ENCODE assay signal across 17 cellular contexts in genomic region chr4:6338175-6338950, GRCh38.
DNase-seq lines count a peak whose midpoint lies in the region; ATAC-seq, FAIRE-seq and TF ChIP-seq lines count a peak whose summit lies in the region.
"Had no signal": no experiment of that assay in that cellular context is flagged by ENCODE, and none has a peak within 500 bp of the region (broad histone marks: within the 10 kb centered on the region; RNA-seq: fewer than 3 reads in every experiment).

No MANE protein-coding gene starts in this region.

- H3K4me1 ChIP-seq in BLaER1 = peaks cover 71% of the 10 kb centered on the region
- peaks cover 10% of the 10 kb centered on the region for H3K4me1 ChIP-seq in CD8-positive, alpha-beta memory T cell (ENCODE audit: insufficient read depth, low read length)
- H3K4me1 ChIP-seq in kidney (ENCODE audit: control insufficient read depth in 1 of 2, insufficient read depth in 1 of 2, low read depth in 1 of 2, low read length in 2 of 2) = no peaks in the 10 kb centered on the region
- H3K4me1 ChIP-seq: adrenal gland had no signal

- H3K4me3 ChIP-seq in BLaER1 = 0 out of 2 replicates have a peak overlapping the region, but pooled peaks have one; percentile 3
- no peak overlapping the region for H3K4me3 ChIP-seq in CD8-positive, alpha-beta memory T cell (ENCODE audit: low read length)
- H3K4me3 ChIP-seq in kidney (ENCODE audit: low read length in 2 of 2) = no peak overlapping the region
- H3K4me3 ChIP-seq: adrenal gland, right atrium auricular region had no signal

- H3K4me2 ChIP-seq in BLaER1 = peak overlapping the region; percentile 91

- peak overlapping the region in 5 of 8 donors; percentile 28 to 72 (median 68) for H3K27ac Mint-ChIP-seq in CD8-positive, alpha-beta memory T cell
- peak overlapping the region; percentile 15 for H3K27ac Mint-ChIP-seq in T-helper 1 cell treated with Interleukin-12 subunit alpha and Interleukin-12 subunit beta and Interleukin-4 antibody, amounts not matched to agents 30 μg/mL and 1 μg/mL, for 36 hours
- H3K27ac Mint-ChIP-seq: nephron progenitor cell had no signal

- H3K27ac ChIP-seq in BLaER1 = peak overlapping the region; percentile 18
- H3K27ac ChIP-seq in CD8-positive, alpha-beta memory T cell (ENCODE audit: low read depth, low read length) = no peak overlapping the region
- H3K27ac ChIP-seq in kidney (ENCODE audit: low read depth in 2 of 2, low read length in 2 of 2) = no peak overlapping the region
- H3K27ac ChIP-seq: adrenal gland, C4-2B, right atrium auricular region had no signal

- H3K9me3 Mint-ChIP-seq in CD8-positive, alpha-beta memory T cell = no peaks in the 10 kb centered on the region
- H3K9me3 Mint-ChIP-seq in T-helper 1 cell treated with Interleukin-12 subunit alpha and Interleukin-12 subunit beta and Interleukin-4 antibody, amounts not matched to agents 30 μg/mL and 1 μg/mL, for 36 hours = peaks cover 4% of the 10 kb centered on the region
- H3K9me3 Mint-ChIP-seq: nephron progenitor cell had no signal

- no peak for TF ChIP-seq CTCF in kidney (IDR thresholded peaks at IDR 0.05; ENCODE audit: borderline replicate concordance, extremely low read depth, insufficient read depth)

- no peaks in the 10 kb centered on the region for H3K9me3 ChIP-seq in BLaER1
- H3K9me3 ChIP-seq in CD8-positive, alpha-beta memory T cell (ENCODE audit: low read length) = no peaks in the 10 kb centered on the region
- H3K9me3 ChIP-seq in kidney (ENCODE audit: control insufficient read depth in 1 of 2, low read length in 2 of 2) = no peaks in the 10 kb centered on the region
- H3K9me3 ChIP-seq: adrenal gland, right atrium auricular region had no signal

- DNase-seq in CD8-positive, alpha-beta memory T cell = peak in 1 of 5 donors; percentile 19
- DNase-seq in kidney (peak; percentile 69), SHP77 (lab: John Stamatoyannopoulos, UW) (no peak), DMS79 treated with DMSO at 0.1 percent for 48 hours (lab: John Stamatoyannopoulos, UW) (no peak)
- DNase-seq: adrenal gland; GDM1; left ventricle myocardium superior; NCI-H2171 treated with DMSO at 0.1 percent for 48 hours; nephron progenitor cell; stimulated activated CD4-positive, alpha-beta T cell treated with anti-CD3 and anti-CD28 coated beads, Interleukin-4, amount 100 ng/mL, for 24 hours; stimulated activated naive CD4-positive, alpha-beta T cell; SW 1271 had no signal

- no peaks in the 10 kb centered on the region for H4K20me1 ChIP-seq in BLaER1

- CTCF ChIA-PET in CD8-positive, alpha-beta memory T cell (lab: Charles Lee) = interaction anchor here (1.7 kb wide), 1 partner anchor 11 kb away, joined by 8 read pairs; no protein-coding TSS in a partner anchor

- no peak for FAIRE-seq in kidney (lab: Jason Lieb, UNC)

- POLR2A ChIA-PET in CD8-positive, alpha-beta memory T cell (lab: Charles Lee) = no interaction called here

- H3K36me3 Mint-ChIP-seq in CD8-positive, alpha-beta memory T cell = no peaks in the 10 kb centered on the region
- no peaks in the 10 kb centered on the region for H3K36me3 Mint-ChIP-seq in T-helper 1 cell treated with Interleukin-12 subunit alpha and Interleukin-12 subunit beta and Interleukin-4 antibody, amounts not matched to agents 30 μg/mL and 1 μg/mL, for 36 hours (ENCODE audit: low read depth)

- ATAC-seq in HG03378 (IDR thresholded peaks at IDR 0.05; ENCODE audit: unreplicated experiment) = no peak
- ATAC-seq: left ventricle myocardium superior had no signal

- peaks cover 26 to 27% (median 26%) of the 10 kb centered on the region in 3 donors for H3K4me1 Mint-ChIP-seq in CD8-positive, alpha-beta memory T cell
- H3K4me1 Mint-ChIP-seq in T-helper 1 cell treated with Interleukin-12 subunit alpha and Interleukin-12 subunit beta and Interleukin-4 antibody, amounts not matched to agents 30 μg/mL and 1 μg/mL, for 36 hours (ENCODE audit: low read depth) = peaks cover 16% of the 10 kb centered on the region

- peak overlapping the region; percentile 3 to 85 (median 79) for H3K4me3 Mint-ChIP-seq in CD8-positive, alpha-beta memory T cell
- peak overlapping the region; percentile 44 for H3K4me3 Mint-ChIP-seq in T-helper 1 cell treated with Interleukin-12 subunit alpha and Interleukin-12 subunit beta and Interleukin-4 antibody, amounts not matched to agents 30 μg/mL and 1 μg/mL, for 36 hours
- H3K4me3 Mint-ChIP-seq: nephron progenitor cell had no signal

- H3K9ac ChIP-seq in BLaER1 (no peak overlapping the region), kidney (ENCODE audit: low read length in 2 of 2) (no peak overlapping the region)

- intact Hi-C loops in kidney (cut with DNase I) = no loop called here

- H3K27me3 ChIP-seq in BLaER1 = no peaks in the 10 kb centered on the region
- H3K27me3 ChIP-seq in CD8-positive, alpha-beta memory T cell (ENCODE audit: insufficient read depth, low read length, poor library complexity, severe bottlenecking) = no peaks in the 10 kb centered on the region
- H3K27me3 ChIP-seq: right atrium auricular region had no signal

- H3K36me3 ChIP-seq in BLaER1 = no peaks in the 10 kb centered on the region
- no peaks in the 10 kb centered on the region for H3K36me3 ChIP-seq in CD8-positive, alpha-beta memory T cell (ENCODE audit: insufficient read depth, low read length)
- no peaks in the 10 kb centered on the region for H3K36me3 ChIP-seq in kidney (ENCODE audit: control insufficient read depth in 1 of 2, insufficient read depth in 2 of 2, low read length in 2 of 2)
- H3K36me3 ChIP-seq: adrenal gland, right atrium auricular region had no signal

- peaks cover 13 to 50% of the 10 kb centered on the region in 2 donors for H3K27me3 Mint-ChIP-seq in CD8-positive, alpha-beta memory T cell
- peaks cover 35% of the 10 kb centered on the region for H3K27me3 Mint-ChIP-seq in T-helper 1 cell treated with Interleukin-12 subunit alpha and Interleukin-12 subunit beta and Interleukin-4 antibody, amounts not matched to agents 30 μg/mL and 1 μg/mL, for 36 hours (ENCODE audit: low read depth)
